Comparison of ENCODE assay signal across 9 cellular contexts in genomic region chr2:173090291-173090877, GRCh38. TPM values are rescaled to one million over a fixed set of nuclear protein-coding genes. Genes with fewer than 3 reads are reported as not detected.
DNase-seq lines count a peak whose midpoint lies in the region; ATAC-seq and TF ChIP-seq lines count a peak whose summit lies in the region.
"Had no signal": no experiment of that assay in that cellular context is flagged by ENCODE, and none has a peak within 500 bp of the region (broad histone marks: within the 10 kb centered on the region; RNA-seq: fewer than 3 reads in every experiment).

No MANE protein-coding gene starts in this region.

- no peak overlapping the region for H3K4me2 ChIP-seq in PC-9

- intact Hi-C loops in esophagus squamous epithelium (cut with DNase I) (no loop called here), upper lobe of right lung (cut with DNase I) (no loop called here), PC-9 (cut with micrococcal nuclease; ENCODE audit: unreplicated experiment) (no loop called here)

- BruUV-seq in PC-9 (replicated peaks; lab: Mats Ljungman, UMichigan): no TSS peak

- peaks cover 67% of the 10 kb centered on the region for H3K79me2 ChIP-seq in PC-9 (ENCODE audit: low read depth)

- 23 to 40% methylated on average over 9 to 11 of the region's 11 CpGs for WGBS in esophagus squamous epithelium, 2 donors

- H3K9me3 ChIP-seq in esophagus squamous epithelium (no peaks in the 10 kb centered on the region), upper lobe of right lung (no peaks in the 10 kb centered on the region), PC-9 (ENCODE audit: insufficient read depth, low read depth) (no peaks in the 10 kb centered on the region)

- no peak overlapping the region for H2AFZ ChIP-seq in PC-9

- no peaks in the 10 kb centered on the region for H3K9me2 ChIP-seq in PC-9 (ENCODE audit: insufficient read depth)

- H3K36me3 ChIP-seq in esophagus squamous epithelium (no peaks in the 10 kb centered on the region), upper lobe of right lung (peaks cover 16% of the 10 kb centered on the region), PC-9 (ENCODE audit: low read depth) (0 out of 2 replicates have a peak, but pooled peaks cover 32% of the 10 kb centered on the region)

- TF ChIP-seq POLR2A in esophagus squamous epithelium (IDR thresholded peaks at IDR 0.05): no peak

- POLR2A ChIA-PET in RWPE1 (lab: Yijun Ruan, JAX; ENCODE audit: low non-redundant PET) (no interaction called here), PC-9 (lab: Charles Lee; ENCODE audit: unreplicated experiment) (no interaction called here)

- H3K27me3 ChIP-seq in esophagus squamous epithelium (no peaks in the 10 kb centered on the region), upper lobe of right lung (no peaks in the 10 kb centered on the region), PC-9 (ENCODE audit: insufficient read depth, low read depth) (no peaks in the 10 kb centered on the region)

- H3K4me1 ChIP-seq in esophagus squamous epithelium: peaks cover 11 to 75% (median 16%) of the 10 kb centered on the region in 3 donors
- H3K4me1 ChIP-seq in upper lobe of right lung: peaks cover 28% of the 10 kb centered on the region
- H3K4me1 ChIP-seq in PC-9 (replicated peaks; ENCODE audit: insufficient read depth): no peaks in the 10 kb centered on the region

- peak overlapping the region in 2 of 4 donors; percentile 11 to 30 for H3K4me3 ChIP-seq in esophagus squamous epithelium
- H3K4me3 ChIP-seq in upper lobe of right lung: no peak overlapping the region
- H3K4me3 ChIP-seq in PC-9: no peak overlapping the region

- ATAC-seq in upper lobe of right lung (peak; percentile 93), HG03378 (IDR thresholded peaks at IDR 0.05; ENCODE audit: unreplicated experiment) (no peak)

- H4K20me1 ChIP-seq in PC-9 (ENCODE audit: insufficient read depth): no peaks in the 10 kb centered on the region

- CTCF ChIA-PET in RWPE1 (lab: Yijun Ruan, JAX): interaction anchor here (0.7 kb wide), 1 partner anchor 121 kb away, joined by 4 read pairs; no protein-coding TSS in a partner anchor
- CTCF ChIA-PET in PC-9 (lab: Charles Lee): interaction anchor here (0.6 to 1.3 kb wide), 2 partner anchors 46 to 1150 kb away, joined by 3 to 4 read pairs; no protein-coding TSS in a partner anchor

- TF ChIP-seq CTCF in RWPE1 (conservative IDR thresholded peaks at IDR 0.05; ENCODE audit: low read depth) (no peak), esophagus squamous epithelium (IDR thresholded peaks at IDR 0.05) (no peak), upper lobe of right lung (IDR thresholded peaks at IDR 0.05) (no peak), PC-9 (conservative IDR thresholded peaks at IDR 0.05) (no peak)

- DNase-seq in RWPE1 (ENCODE audit: low spot score): no peak
- no peak for DNase-seq in esophagus squamous epithelium (lab: John Stamatoyannopoulos, UW)
- DNase-seq in medulla oblongata (ENCODE audit: extremely low spot score): peak; percentile 16
- DNase-seq in upper lobe of right lung: peak; percentile 62
- DNase-seq in PC-9: no peak
- no peak for DNase-seq in NCI-H2107 treated with DMSO at 0.1 percent for 48 hours (lab: John Stamatoyannopoulos, UW; ENCODE audit: unreplicated experiment)
- DNase-seq: activated CD4-positive, alpha-beta T cell treated with anti-CD3 and anti-CD28 coated beads, Interleukin-2, amount 50 U/mL, for 4 hours; stimulated activated CD4-positive, alpha-beta T cell treated with anti-CD3 and anti-CD28 coated beads, Interleukin-4, amount 100 ng/mL, for 4 hours had no signal

- no peaks in the 10 kb centered on the region; the same call in 1 of the 2 replicates for H3F3A ChIP-seq in PC-9 (ENCODE audit: insufficient read depth, low read depth)

- 0 out of 2 replicates have a peak overlapping the region, but pooled peaks have one; percentile 29 for H3K27ac ChIP-seq in RWPE1
- H3K27ac ChIP-seq in esophagus squamous epithelium: peak overlapping the region; percentile 18 to 66 (median 46)
- no peak overlapping the region for H3K27ac ChIP-seq in upper lobe of right lung
- H3K27ac ChIP-seq in PC-9: no peak overlapping the region

RNA-seq across cellular contexts. Expression of gene MAP3K20, which starts 14.7 kb away (rescaled TPM):
- total RNA-seq in esophagus squamous epithelium (10 to 100 TPM in 3 of 4 donors, 1 to 10 TPM in 1; 7.2 to 55.3 (median 26.3) TPM), upper lobe of right lung (52.0 TPM), PC-9 (2021) (58.5 and 60.5 TPM in 2 replicates)

Comparison
In these comparisons a context has a peak if more than half of its experiments do, and no peak if none do; other contexts are left out.
1. DNase-seq: peak in medulla oblongata (single experiment) and upper lobe of right lung (single experiment); none in RWPE1 (single experiment), esophagus squamous epithelium (single experiment), PC-9 (0 of 2) and NCI-H2107 treated with DMSO at 0.1 percent for 48 hours (single experiment).
2. H3K27ac ChIP-seq: peak in RWPE1 (single experiment) and esophagus squamous epithelium (4 of 4); none in upper lobe of right lung (single experiment) and PC-9 (single experiment).